In genomic region chr11:41237386-41237785, GRCh38 we compare ENCODE assay signal across 19 cellular contexts.
"Had no signal": no experiment of that assay in that cellular context is flagged by ENCODE, and none has a peak within 500 bp of the region (broad histone marks: within the 10 kb centered on the region; RNA-seq: fewer than 3 reads in every experiment).

No MANE protein-coding gene starts in this region.

- H3K9ac ChIP-seq: parathyroid adenoma had no signal

- H3K36me3 ChIP-seq: heart left ventricle, thoracic aorta had no signal

- H3K27me3 ChIP-seq: heart left ventricle had no signal

- H2AFZ ChIP-seq: parathyroid adenoma had no signal

- H3K27ac ChIP-seq: coronary artery, heart left ventricle, parathyroid adenoma, thoracic aorta had no signal

- H3K4me1 ChIP-seq: heart left ventricle, parathyroid adenoma had no signal

- H3K4me3 ChIP-seq: coronary artery, heart left ventricle, thoracic aorta had no signal

- H3K9me3 ChIP-seq: heart left ventricle, thoracic aorta had no signal

- ATAC-seq: activated CD4-positive, CD25-positive, alpha-beta regulatory T cell treated with anti-CD3 and anti-CD28 coated beads, Interleukin-2, amount 50 U/mL, for 24 hours; activated T-cell treated with anti-CD3 and anti-CD28 coated beads, Interleukin-2, amount 50 U/mL, for 72 hours; heart left ventricle; left ventricle myocardium superior; natural killer cell treated with Interleukin-12 subunit alpha and Interleukin-12 subunit beta and Interleukin-15 and Interleukin-18, amount 100 ng/mL, for 72 hours had no signal

- H3K79me2 ChIP-seq: parathyroid adenoma had no signal

- DNase-seq: activated CD4-positive, alpha-beta memory T cell treated with anti-CD3 and anti-CD28 coated beads, Interleukin-2, amount 10 ng/mL, durations not matched to agents 7 days and 5 days; activated CD4-positive, alpha-beta T cell treated with anti-CD3 and anti-CD28 coated beads, Interleukin-2, amount 10 ng/mL, durations not matched to agents 24 days and 14 days; activated effector memory CD4-positive, alpha-beta T cell treated with Interleukin-2 at 50 U/mL for 16 hours; activated naive CD4-positive, alpha-beta T cell treated with anti-CD3 and anti-CD28 coated beads for 36 hours; activated naive CD8-positive, alpha-beta T cell treated with anti-CD3 and anti-CD28 coated beads, Interleukin-2, amount 10 ng/mL, durations not matched to agents 7 days and 5 days; activated T-cell treated with anti-CD3 and anti-CD28 coated beads, Interleukin-2, amount 50 U/mL, for 72 hours; amniotic stem cell; heart left ventricle; kidney glomerular epithelial cell; left ventricle myocardium superior; mammary epithelial cell; retina; stimulated activated CD4-positive, alpha-beta T cell treated with anti-CD3 and anti-CD28 coated beads, Interleukin-4, amount 100 ng/mL, for 1 hour; stimulated activated naive CD4-positive, alpha-beta T cell had no signal
